Comparison of ENCODE assay signal across 6 cellular contexts in genomic region chr5:139393497-139394122, GRCh38. TPM values are rescaled to one million over a fixed set of nuclear protein-coding genes. Genes with fewer than 3 reads are reported as not detected.
DNase-seq lines count a peak whose midpoint lies in the region; ATAC-seq, FAIRE-seq and TF ChIP-seq lines count a peak whose summit lies in the region.

No MANE protein-coding gene starts in this region.

- no peaks in the 10 kb centered on the region for H3K36me3 ChIP-seq in HCT116 (ENCODE audit: control insufficient read depth in 1 of 2, insufficient read depth in 2 of 2, low read length in 2 of 2)
- no peaks in the 10 kb centered on the region for H3K36me3 ChIP-seq in K562 (ENCODE audit: control insufficient read depth, insufficient read depth, low read length)
- H3K36me3 ChIP-seq in ovary = no peaks in the 10 kb centered on the region

- H3K4me1 ChIP-seq in HCT116 (ENCODE audit: control insufficient read depth in 1 of 2, insufficient read depth in 2 of 2, low read length in 2 of 2) = peaks cover 15 to 52% of the 10 kb centered on the region in 2 experiments
- peaks cover 7 to 17% of the 10 kb centered on the region in 2 experiments for H3K4me1 ChIP-seq in K562 (replicated peaks in 1 of 2; ENCODE audit: control insufficient read depth in 2 of 2, insufficient read depth in 2 of 2, low read length in 2 of 2)
- peaks cover 9% of the 10 kb centered on the region for H3K4me1 ChIP-seq in ovary (ENCODE audit: insufficient read depth)

- H3K4me2 ChIP-seq in HCT116 (ENCODE audit: low read length) (peak overlapping the region; percentile 87), K562 (ENCODE audit: insufficient read depth, low read length) (no peak overlapping the region)

- H3K9me1 ChIP-seq in K562 (ENCODE audit: control insufficient read depth, insufficient read depth, low read length) = no peaks in the 10 kb centered on the region

- H3K27me3 ChIP-seq in HCT116 (ENCODE audit: insufficient read depth, low read length) = no peaks in the 10 kb centered on the region
- H3K27me3 ChIP-seq in K562 (ENCODE audit: control insufficient read depth in 2 of 2, insufficient read depth in 2 of 2, low read length in 2 of 2) = no peaks in the 10 kb centered on the region
- peaks cover 5% of the 10 kb centered on the region for H3K27me3 ChIP-seq in ovary

- H2AFZ ChIP-seq in HCT116 (ENCODE audit: low read depth, low read length, poor library complexity, severe bottlenecking) (no peak overlapping the region), K562 (ENCODE audit: low read depth, low read length) (no peak overlapping the region)

- CTCF ChIA-PET in HCT116 (lab: Charles Lee) (interaction anchor here (0.8 to 3.2 kb wide), 2 partner anchors 9 to 10 kb away, joined by 4 to 10 read pairs; partner anchors contain the start of gene SPATA24), K562 (lab: Yijun Ruan, JAX; ENCODE audit: low intra/inter-chr PET ratio) (no interaction called here)

- POLR2A ChIA-PET in HCT116 (lab: Charles Lee) (no interaction called here), K562 (lab: Yijun Ruan, JAX) (no interaction called here)

- H3K9me3 ChIP-seq in HCT116 (ENCODE audit: control insufficient read depth in 1 of 2, insufficient read depth in 1 of 2, low read depth in 1 of 2, low read length in 2 of 2) (no peaks in the 10 kb centered on the region), K562 (replicated peaks; ENCODE audit: control insufficient read depth, insufficient read depth, low read depth, low read length) (no peaks in the 10 kb centered on the region; the same call in 1 of the 2 replicates), ovary (no peaks in the 10 kb centered on the region)

- H3K4me3 ChIP-seq in HCT116 (replicated peaks in 1 of 2; ENCODE audit: low read depth in 1 of 2, low read length in 2 of 2) (peak overlapping the region; percentile 65 to 79), K562 (no peak overlapping the region), ovary (peak overlapping the region; percentile 35)

- 87% methylated on average over 30 of the region's 49 CpGs for WGBS in K562 (ENCODE audit: insufficient coverage, low coverage, missing lambda C conversion rate)
- WGBS in ovary, 3 donors = 6 to 14% (median 8%) methylated on average over 35 to 49 of the region's 49 CpGs

- peak overlapping the region; percentile 89 for H3K9ac ChIP-seq in HCT116 (ENCODE audit: low read length)
- H3K9ac ChIP-seq in K562 (ENCODE audit: insufficient read depth in 1 of 2, low read depth in 2 of 2, low read length in 2 of 2) = no peak overlapping the region

- H4K20me1 ChIP-seq in HCT116 (ENCODE audit: insufficient read depth) (no peaks in the 10 kb centered on the region), K562 (replicated peaks; ENCODE audit: control insufficient read depth, insufficient read depth, low read length) (no peaks in the 10 kb centered on the region)

- RAD21 ChIA-PET in HCT116 (lab: Charles Lee; ENCODE audit: low non-redundant PET in 1 of 2, low total read pairs in 2 of 2, uncharacterized antibody in 2 of 2, unreplicated experiment in 2 of 2) = no interaction called here

- BruUV-seq in HCT116 (replicated peaks; lab: Mats Ljungman, UMichigan) (no TSS peak), K562 (replicated peaks; lab: Mats Ljungman, UMichigan) (no TSS peak)

- TF ChIP-seq CTCF in HCT116 (IDR thresholded peaks at IDR 0.05 in 2 of 3, conservative IDR thresholded peaks at IDR 0.05 in 1 of 3; ENCODE audit: borderline replicate concordance in 1 of 3, insufficient read depth in 1 of 3, low read depth in 2 of 3, low read length in 2 of 3) (no peak), K562 (IDR thresholded peaks at IDR 0.05 in 2 of 3, conservative IDR thresholded peaks at IDR 0.05 in 1 of 3; ENCODE audit: insufficient read depth in 2 of 3, low read depth in 1 of 3, low read length in 3 of 3) (no peak), ovary (IDR thresholded peaks at IDR 0.05) (no peak)

- in situ Hi-C loops in K562 (cut with MboI) = no loop called here

- H3K79me2 ChIP-seq in HCT116 (ENCODE audit: insufficient read depth, low read length) (peaks cover 8% of the 10 kb centered on the region; the same call in 1 of the 2 replicates), K562 (ENCODE audit: control insufficient read depth, insufficient read depth, low read length) (no peaks in the 10 kb centered on the region)

- TF ChIP-seq EP300 in K562 (IDR thresholded peaks at IDR 0.05; ENCODE audit: low read length) (no peak), ovary (IDR thresholded peaks at IDR 0.05) (no peak)

- H3K9me2 ChIP-seq in HCT116 (ENCODE audit: insufficient read depth) = no peaks in the 10 kb centered on the region

- TF ChIP-seq POLR2A in HCT116 (IDR thresholded peaks at IDR 0.05; ENCODE audit: borderline replicate concordance, extremely low read depth, insufficient read depth, insufficient read length) (no peak), K562 (conservative IDR thresholded peaks at IDR 0.05) (no peak), ovary (IDR thresholded peaks at IDR 0.05) (no peak)

- H3K27ac ChIP-seq in HCT116 (ENCODE audit: low read depth, low read length) = peak overlapping the region; percentile 82
- no peak overlapping the region for H3K27ac ChIP-seq in K562 (ENCODE audit: extremely low read depth, low read depth, low read length)
- no peak overlapping the region for H3K27ac ChIP-seq in ovary

- TF ChIP-seq RAD21 in HCT116 (IDR thresholded peaks at IDR 0.05; ENCODE audit: low read depth) (no peak), K562 (CRISPR knock-in tag; conservative IDR thresholded peaks at IDR 0.05 in 1 of 2, IDR thresholded peaks at IDR 0.05 in 1 of 2) (no peak)

- intact Hi-C loops in HCT116 (cut with micrococcal nuclease) (loop anchor here (2.0 to 5.0 kb wide), 3 partner anchors 101 to 816 kb away; partner anchors contain the start of genes HSPA9 and MATR3), K562 (cut with micrococcal nuclease) (no loop called here), ovary (cut with DNase I) (no loop called here)

- ATAC-seq in HCT116 = no peak
- ATAC-seq in K562 = no peak
- no peak for ATAC-seq in HG03565 (IDR thresholded peaks at IDR 0.05; ENCODE audit: unreplicated experiment)

- DNase-seq in HCT116 (ENCODE audit: low read depth, low spot score) (no peak), K562 (ENCODE audit: extremely low read depth in 1 of 4, low spot score in 3 of 4) (no peak), ovary (no peak), AG20443 (ENCODE audit: low spot score) (no peak), CD1c-positive myeloid dendritic cell (ENCODE audit: extremely low spot score) (no peak)

- no peak for FAIRE-seq in K562 (lab: Jason Lieb, UNC)

RNA-seq across cellular contexts. Expression of gene PROB1, which starts 1.3 kb away (rescaled TPM):
- 1.7 TPM for total RNA-seq in HCT116 (2021; ENCODE audit: unreplicated experiment)
- polyA plus RNA-seq in HCT116 (2012) = 1.4 and 1.7 TPM in 2 replicates
- total RNA-seq in K562 (2011; cell fraction: chromatin; rRNA removed; ENCODE audit: low replicate concordance) = 1.1 and 4.1 TPM in 2 replicates
- total RNA-seq in K562 (2011; cell fraction: nucleolus; rRNA removed) = 3.4 and 4.3 TPM in 2 replicates
- 2.1 and 2.2 TPM in 2 replicates for total RNA-seq in K562 (2011; cell fraction: nucleoplasm; rRNA removed)
- 1.1 and 1.2 TPM in 2 replicates for total RNA-seq in K562 (2014; rRNA removed)
- total RNA-seq in K562 (2014; rRNA removed; fragmentation: Illumina TruSeq; extraction: Trizol) = 0.33 and 0.35 TPM in 2 replicates
- 0.58 and 0.75 TPM in 2 replicates for total RNA-seq in K562 (2015; rRNA removed; fragmentation: Illumina TruSeq; extraction: Trizol)
- 1.6 and 1.8 TPM in 2 replicates for total RNA-seq in K562 (2021)
- polyA plus RNA-seq in K562 (2011; rRNA removed) = 0.45 and 0.47 TPM in 2 replicates
- 0.47 and 1.6 TPM in 2 replicates for polyA plus RNA-seq in K562 (2011; cell fraction: cytosol; rRNA removed)
- polyA plus RNA-seq in K562 (2011; cell fraction: nucleus; rRNA removed) = 1.3 and 2.6 TPM in 2 replicates
- polyA plus RNA-seq in K562 (2012) = 0.85 and 3.5 TPM in 2 replicates
- polyA plus RNA-seq in K562 (2014; fragmentation: Illumina TruSeq; extraction: Trizol) = 0.42 and 0.57 TPM in 2 replicates
- under 1 TPM; 0.01 TPM for polyA plus RNA-seq in K562 (2014; fragmentation: Nextera tagmentation; extraction: Ambion mirVana)
- 1.2 and 1.5 TPM in 2 replicates for polyA plus RNA-seq in K562 (2014; rRNA removed)
- polyA minus RNA-seq in K562 (2011; rRNA and poly(A)+ RNA removed) = 0.27 and 0.60 TPM in 2 replicates
- 0.76 TPM in 1 of 2 replicates, not detected in the other for polyA minus RNA-seq in K562 (2011; cell fraction: cytosol; rRNA and poly(A)+ RNA removed)
- polyA minus RNA-seq in K562 (2011; cell fraction: nucleus; rRNA and poly(A)+ RNA removed) = 0.67 and 0.94 TPM in 2 replicates
- 1 to 10 TPM in 4 of 7 donors, under 1 TPM in 3; 0.60 to 2.0 (median 1.0) TPM for total RNA-seq in ovary
- polyA plus RNA-seq in ovary = 1 to 10 TPM in 1 of 2 donors, under 1 TPM in 1; 0.65 to 1.0 TPM

RNA-seq across cellular contexts. Expression of gene MZB1, which starts 3.9 kb away (rescaled TPM):
- 0.81 TPM for total RNA-seq in HCT116 (2021; ENCODE audit: unreplicated experiment)
- not detected in 2 replicates for polyA plus RNA-seq in HCT116 (2012)
- total RNA-seq in K562 (2011; cell fraction: chromatin; rRNA removed; ENCODE audit: low replicate concordance) = 0.65 and 3.0 TPM in 2 replicates
- total RNA-seq in K562 (2011; cell fraction: nucleolus; rRNA removed) = 1.6 and 2.5 TPM in 2 replicates
- 0.73 and 1.3 TPM in 2 replicates for total RNA-seq in K562 (2011; cell fraction: nucleoplasm; rRNA removed)
- total RNA-seq in K562 (2014; rRNA removed) = 0.37 TPM in 1 of 2 replicates, not detected in the other
- total RNA-seq in K562 (2014; rRNA removed; fragmentation: Illumina TruSeq; extraction: Trizol) = not detected in 2 replicates
- not detected in 2 replicates for total RNA-seq in K562 (2015; rRNA removed; fragmentation: Illumina TruSeq; extraction: Trizol)
- 0.31 TPM in 2 replicates for total RNA-seq in K562 (2021)
- 0.13 and 0.15 TPM in 2 replicates for polyA plus RNA-seq in K562 (2011; rRNA removed)
- not detected in 2 replicates for polyA plus RNA-seq in K562 (2011; cell fraction: cytosol; rRNA removed)
- 0.29 and 0.36 TPM in 2 replicates for polyA plus RNA-seq in K562 (2011; cell fraction: nucleus; rRNA removed)
- polyA plus RNA-seq in K562 (2012) = 0.13 and 0.89 TPM in 2 replicates
- polyA plus RNA-seq in K562 (2014; fragmentation: Illumina TruSeq; extraction: Trizol) = not detected in 2 replicates
- not detected for polyA plus RNA-seq in K562 (2014; fragmentation: Nextera tagmentation; extraction: Ambion mirVana)
- 0.13 TPM in 1 of 2 replicates, not detected in the other for polyA plus RNA-seq in K562 (2014; rRNA removed)
- polyA minus RNA-seq in K562 (2011; rRNA and poly(A)+ RNA removed) = 0.14 TPM in 1 of 2 replicates, not detected in the other
- not detected in 2 replicates for polyA minus RNA-seq in K562 (2011; cell fraction: cytosol; rRNA and poly(A)+ RNA removed)
- 0.13 and 0.78 TPM in 2 replicates for polyA minus RNA-seq in K562 (2011; cell fraction: nucleus; rRNA and poly(A)+ RNA removed)
- 1 to 10 TPM in 3 of 7 donors, under 1 TPM in 3, not detected in 1; 0.50 to 1.8 (median 1.2) TPM for total RNA-seq in ovary
- 1 to 10 TPM in 1 of 2 donors, under 1 TPM in 1; 0.91 to 1.7 TPM for polyA plus RNA-seq in ovary

RNA-seq across cellular contexts. Expression of gene SPATA24, which starts 10.3 kb away (rescaled TPM):
- 3.1 TPM for total RNA-seq in HCT116 (2021; ENCODE audit: unreplicated experiment)
- polyA plus RNA-seq in HCT116 (2012) = 3.8 and 5.8 TPM in 2 replicates
- total RNA-seq in K562 (2011; cell fraction: chromatin; rRNA removed; ENCODE audit: low replicate concordance) = 13.3 and 27.5 TPM in 2 replicates
- 19.8 and 20.0 TPM in 2 replicates for total RNA-seq in K562 (2011; cell fraction: nucleolus; rRNA removed)
- 14.7 and 17.5 TPM in 2 replicates for total RNA-seq in K562 (2011; cell fraction: nucleoplasm; rRNA removed)
- total RNA-seq in K562 (2014; rRNA removed) = 10.7 and 12.6 TPM in 2 replicates
- total RNA-seq in K562 (2014; rRNA removed; fragmentation: Illumina TruSeq; extraction: Trizol) = 9.3 and 9.6 TPM in 2 replicates
- 5.8 and 7.2 TPM in 2 replicates for total RNA-seq in K562 (2015; rRNA removed; fragmentation: Illumina TruSeq; extraction: Trizol)
- 6.0 and 8.0 TPM in 2 replicates for total RNA-seq in K562 (2021)
- polyA plus RNA-seq in K562 (2011; rRNA removed) = 4.9 and 7.4 TPM in 2 replicates
- 1.4 and 1.9 TPM in 2 replicates for polyA plus RNA-seq in K562 (2011; cell fraction: cytosol; rRNA removed)
- 5.4 and 7.1 TPM in 2 replicates for polyA plus RNA-seq in K562 (2011; cell fraction: nucleus; rRNA removed)
- 10.1 and 11.8 TPM in 2 replicates for polyA plus RNA-seq in K562 (2012)
- 10.2 and 10.4 TPM in 2 replicates for polyA plus RNA-seq in K562 (2014; fragmentation: Illumina TruSeq; extraction: Trizol)
- polyA plus RNA-seq in K562 (2014; fragmentation: Nextera tagmentation; extraction: Ambion mirVana) = 1 to 10 TPM; 4.1 to 4.6 TPM
- polyA plus RNA-seq in K562 (2014; rRNA removed) = 9.9 and 14.4 TPM in 2 replicates
- 4.3 and 5.1 TPM in 2 replicates for polyA minus RNA-seq in K562 (2011; rRNA and poly(A)+ RNA removed)
- polyA minus RNA-seq in K562 (2011; cell fraction: cytosol; rRNA and poly(A)+ RNA removed) = 1.4 TPM in 1 of 2 replicates, not detected in the other
- 2.8 and 4.1 TPM in 2 replicates for polyA minus RNA-seq in K562 (2011; cell fraction: nucleus; rRNA and poly(A)+ RNA removed)
- 1 to 10 TPM; 2.1 to 4.7 (median 3.3) TPM for total RNA-seq in ovary
- 1 to 10 TPM; 6.5 to 6.7 TPM for polyA plus RNA-seq in ovary

RNA-seq across cellular contexts. Expression of gene SLC23A1, which starts 10.5 kb away (rescaled TPM):
- not detected for total RNA-seq in HCT116 (2021; ENCODE audit: unreplicated experiment)
- polyA plus RNA-seq in HCT116 (2012) = 0.02 TPM in 1 of 2 replicates, not detected in the other
- total RNA-seq in K562 (2011; cell fraction: chromatin; rRNA removed; ENCODE audit: low replicate concordance) = 1.0 TPM in 1 of 2 replicates, not detected in the other
- 0.79 and 1.2 TPM in 2 replicates for total RNA-seq in K562 (2011; cell fraction: nucleolus; rRNA removed)
- total RNA-seq in K562 (2011; cell fraction: nucleoplasm; rRNA removed) = 1.5 and 1.7 TPM in 2 replicates
- not detected in 2 replicates for total RNA-seq in K562 (2014; rRNA removed)
- not detected in 2 replicates for total RNA-seq in K562 (2014; rRNA removed; fragmentation: Illumina TruSeq; extraction: Trizol)
- total RNA-seq in K562 (2015; rRNA removed; fragmentation: Illumina TruSeq; extraction: Trizol) = not detected in 2 replicates
- 0.40 TPM in 1 of 2 replicates, not detected in the other for total RNA-seq in K562 (2021)
- 0.08 TPM in 1 of 2 replicates, not detected in the other for polyA plus RNA-seq in K562 (2011; rRNA removed)
- 0.10 TPM in 1 of 2 replicates, not detected in the other for polyA plus RNA-seq in K562 (2011; cell fraction: cytosol; rRNA removed)
- 0.37 and 0.81 TPM in 2 replicates for polyA plus RNA-seq in K562 (2011; cell fraction: nucleus; rRNA removed)
- 0.25 and 0.58 TPM in 2 replicates for polyA plus RNA-seq in K562 (2012)
- polyA plus RNA-seq in K562 (2014; fragmentation: Illumina TruSeq; extraction: Trizol) = 0.04 TPM in 1 of 2 replicates, not detected in the other
- under 1 TPM; 0.03 to 0.06 TPM for polyA plus RNA-seq in K562 (2014; fragmentation: Nextera tagmentation; extraction: Ambion mirVana)
- 0.20 TPM in 1 of 2 replicates, not detected in the other for polyA plus RNA-seq in K562 (2014; rRNA removed)
- polyA minus RNA-seq in K562 (2011; rRNA and poly(A)+ RNA removed) = 0.21 TPM in 1 of 2 replicates, not detected in the other
- not detected in 2 replicates for polyA minus RNA-seq in K562 (2011; cell fraction: cytosol; rRNA and poly(A)+ RNA removed)
- polyA minus RNA-seq in K562 (2011; cell fraction: nucleus; rRNA and poly(A)+ RNA removed) = 0.13 TPM in 1 of 2 replicates, not detected in the other
- total RNA-seq in ovary = 10 to 100 TPM in 1 of 7 donors, 1 to 10 TPM in 3, under 1 TPM in 1, not detected in 2; 0.10 to 14.5 (median 1.2) TPM
- under 1 TPM in 1 of 2 donors, not detected in 1; 0.05 TPM for polyA plus RNA-seq in ovary

RNA-seq across cellular contexts. Expression of gene DNAJC18, which starts 45.7 kb away (rescaled TPM):
- total RNA-seq in HCT116 (2021; ENCODE audit: unreplicated experiment) = 5.7 TPM
- polyA plus RNA-seq in HCT116 (2012) = 2.1 and 3.8 TPM in 2 replicates
- 2.3 and 4.5 TPM in 2 replicates for total RNA-seq in K562 (2011; cell fraction: chromatin; rRNA removed; ENCODE audit: low replicate concordance)
- 0.79 and 1.3 TPM in 2 replicates for total RNA-seq in K562 (2011; cell fraction: nucleolus; rRNA removed)
- total RNA-seq in K562 (2011; cell fraction: nucleoplasm; rRNA removed) = 3.1 and 3.3 TPM in 2 replicates
- 1.5 and 2.1 TPM in 2 replicates for total RNA-seq in K562 (2014; rRNA removed)
- total RNA-seq in K562 (2014; rRNA removed; fragmentation: Illumina TruSeq; extraction: Trizol) = 7.3 TPM in 2 replicates
- 2.8 and 4.9 TPM in 2 replicates for total RNA-seq in K562 (2015; rRNA removed; fragmentation: Illumina TruSeq; extraction: Trizol)
- total RNA-seq in K562 (2021) = 5.0 and 7.5 TPM in 2 replicates
- 5.4 and 8.7 TPM in 2 replicates for polyA plus RNA-seq in K562 (2011; rRNA removed)
- 2.0 and 4.2 TPM in 2 replicates for polyA plus RNA-seq in K562 (2011; cell fraction: cytosol; rRNA removed)
- polyA plus RNA-seq in K562 (2011; cell fraction: nucleus; rRNA removed) = 1.1 and 1.4 TPM in 2 replicates
- polyA plus RNA-seq in K562 (2012) = 5.5 and 6.8 TPM in 2 replicates
- polyA plus RNA-seq in K562 (2014; fragmentation: Illumina TruSeq; extraction: Trizol) = 8.4 and 8.7 TPM in 2 replicates
- 10 to 100 TPM in 1 of 2 experiments, 1 to 10 TPM in 1; 7.7 to 13.3 TPM for polyA plus RNA-seq in K562 (2014; fragmentation: Nextera tagmentation; extraction: Ambion mirVana)
- polyA plus RNA-seq in K562 (2014; rRNA removed) = 6.2 and 10.9 TPM in 2 replicates
- polyA minus RNA-seq in K562 (2011; rRNA and poly(A)+ RNA removed) = 2.5 and 5.2 TPM in 2 replicates
- 1.8 and 2.4 TPM in 2 replicates for polyA minus RNA-seq in K562 (2011; cell fraction: cytosol; rRNA and poly(A)+ RNA removed)
- polyA minus RNA-seq in K562 (2011; cell fraction: nucleus; rRNA and poly(A)+ RNA removed) = 0.40 and 0.89 TPM in 2 replicates
- 10 to 100 TPM in 6 of 7 donors, 1 to 10 TPM in 1; 5.2 to 31.0 (median 22.4) TPM for total RNA-seq in ovary
- 10 to 100 TPM; 11.1 to 35.6 TPM for polyA plus RNA-seq in ovary

Comparison
In these comparisons a context has a peak if more than half of its experiments do, and no peak if none do; other contexts are left out.
1. Of the 22 proteins assayed by ChIP-seq in both K562 and HCT116: peak only in K562: ZBTB33; only in HCT116: none; in both: none; in neither: 21.